Comparison of ENCODE assay signal across 8 cellular contexts in genomic region chr9:123301936-123302335, GRCh38. TPM values are rescaled to one million over a fixed set of nuclear protein-coding genes. Genes with fewer than 3 reads are reported as not detected.
"Had no signal": no experiment of that assay in that cellular context is flagged by ENCODE, and none has a peak within 500 bp of the region (broad histone marks: within the 10 kb centered on the region; RNA-seq: fewer than 3 reads in every experiment).

No MANE protein-coding gene starts in this region.

RNA-seq across cellular contexts. Expression of gene CRB2, which starts 54.1 kb away (rescaled TPM):
- total RNA-seq: lower lobe of right lung, osteoblast, pancreas, suprapubic skin, thoracic aorta had no signal
- polyA plus RNA-seq: keratinocyte, liver, mammary epithelial cell had no signal
